In genomic region chr17:81099888-81100287, GRCh38 we compare ENCODE assay signal across 15 cellular contexts.
DNase-seq lines count a peak whose midpoint lies in the region; ATAC-seq, FAIRE-seq and TF ChIP-seq lines count a peak whose summit lies in the region.
"Had no signal": no experiment of that assay in that cellular context is flagged by ENCODE, and none has a peak within 500 bp of the region (broad histone marks: within the 10 kb centered on the region; RNA-seq: fewer than 3 reads in every experiment).

No MANE protein-coding gene starts in this region.

- peaks cover 38 to 92% of the 10 kb centered on the region in 2 experiments for H3K4me1 ChIP-seq in K562 (replicated peaks in 1 of 2; ENCODE audit: control insufficient read depth in 2 of 2, insufficient read depth in 2 of 2, low read length in 2 of 2)
- peaks cover 0 to 56% (median 39%) of the 10 kb centered on the region in 4 donors for H3K4me1 ChIP-seq in tibial nerve

- no peak overlapping the region for H3K9ac ChIP-seq in K562 (ENCODE audit: insufficient read depth in 1 of 2, low read depth in 2 of 2, low read length in 2 of 2)
- H3K9ac ChIP-seq: GM23248 had no signal

- H3K36me3 ChIP-seq in K562 (ENCODE audit: control insufficient read depth, insufficient read depth, low read length) (peaks cover 53% of the 10 kb centered on the region; the same call in 2 of the 3 replicates), tibial nerve (peaks cover 0 to 50% (median 0%) of the 10 kb centered on the region in 3 donors)

- in situ Hi-C loops in K562 (cut with MboI), result loop anchor here (5.0 kb wide), 1 partner anchor 113 kb away; no protein-coding TSS in a partner anchor

- FAIRE-seq in K562 (lab: Jason Lieb, UNC), result no peak
- FAIRE-seq: A204.1, GM12891 had no signal

- no TSS peak for BruUV-seq in K562 (replicated peaks; lab: Mats Ljungman, UMichigan)

- no peaks in the 10 kb centered on the region for H3K9me3 Mint-ChIP-seq in neural crest cell
- H3K9me3 Mint-ChIP-seq: CD4-positive, alpha-beta T cell had no signal

- H3K27ac ChIP-seq in RWPE1, result peak overlapping the region; percentile 99
- no peak overlapping the region for H3K27ac ChIP-seq in K562 (ENCODE audit: extremely low read depth, low read depth, low read length)
- peak overlapping the region in 1 of 4 donors; percentile 57 for H3K27ac ChIP-seq in tibial nerve
- H3K27ac ChIP-seq: GM23248 had no signal

- no peak overlapping the region for H2AFZ ChIP-seq in K562 (ENCODE audit: low read depth, low read length)
- H2AFZ ChIP-seq: GM23248 had no signal

- TF ChIP-seq CTCF in RWPE1 (conservative IDR thresholded peaks at IDR 0.05; ENCODE audit: low read depth) (no peak), K562 (IDR thresholded peaks at IDR 0.05 in 2 of 3, conservative IDR thresholded peaks at IDR 0.05 in 1 of 3; ENCODE audit: insufficient read depth in 2 of 3, low read depth in 1 of 3, low read length in 3 of 3) (no peak), neural crest cell (conservative IDR thresholded peaks at IDR 0.05) (no peak), tibial nerve (IDR thresholded peaks at IDR 0.05) (no peak)

- intact Hi-C loops in K562 (cut with micrococcal nuclease), result loop anchor here (5.0 kb wide), 2 partner anchors 58 to 83 kb away; no protein-coding TSS in a partner anchor

- H3K27me3 ChIP-seq in K562 (ENCODE audit: control insufficient read depth in 2 of 2, insufficient read depth in 2 of 2, low read length in 2 of 2) (no peaks in the 10 kb centered on the region), tibial nerve (no peaks in the 10 kb centered on the region)

- POLR2A ChIA-PET in RWPE1 (lab: Yijun Ruan, JAX; ENCODE audit: low non-redundant PET), result no interaction called here
- POLR2A ChIA-PET in K562 (lab: Yijun Ruan, JAX), result interaction anchor here (0.8 kb wide), 1 partner anchor 141 kb away, joined by 3 read pairs; no protein-coding TSS in a partner anchor

- TF ChIP-seq POLR2A in K562 (conservative IDR thresholded peaks at IDR 0.05), result no peak
- TF ChIP-seq POLR2A in tibial nerve (IDR thresholded peaks at IDR 0.05), result no peak

- TF ChIP-seq EP300 in K562 (IDR thresholded peaks at IDR 0.05; ENCODE audit: low read length) (no peak), tibial nerve (IDR thresholded peaks at IDR 0.05) (no peak)

- H3K9me1 ChIP-seq in K562 (ENCODE audit: control insufficient read depth, insufficient read depth, low read length), result peaks cover 5% of the 10 kb centered on the region

- H3K4me3 ChIP-seq in K562 (no peak overlapping the region), tibial nerve (no peak overlapping the region)
- H3K4me3 ChIP-seq: GM23248 had no signal

- no peak overlapping the region for H3K4me2 ChIP-seq in K562 (ENCODE audit: insufficient read depth, low read length)

- H3K27me3 Mint-ChIP-seq in neural crest cell (ENCODE audit: low read depth), result no peaks in the 10 kb centered on the region
- H3K27me3 Mint-ChIP-seq: CD4-positive, alpha-beta T cell had no signal

- H4K20me1 ChIP-seq in K562 (replicated peaks; ENCODE audit: control insufficient read depth, insufficient read depth, low read length), result no peaks in the 10 kb centered on the region

- peak overlapping the region; percentile 75 for H3K27ac Mint-ChIP-seq in neural crest cell (ENCODE audit: unreplicated experiment)
- H3K27ac Mint-ChIP-seq: B cell; CD4-positive, alpha-beta T cell had no signal

- CTCF ChIA-PET in RWPE1 (lab: Yijun Ruan, JAX), result interaction anchor here (0.5 to 0.9 kb wide), 2 partner anchors 11 to 190 kb away, joined by 3 read pairs; no protein-coding TSS in a partner anchor
- CTCF ChIA-PET in K562 (lab: Yijun Ruan, JAX; ENCODE audit: low intra/inter-chr PET ratio), result interaction anchor here (3.3 kb wide), 1 partner anchor 110 kb away, joined by 64 read pairs; the partner anchor contains the start of gene CHMP6

- no peaks in the 10 kb centered on the region for H3K36me3 Mint-ChIP-seq in neural crest cell (ENCODE audit: low read depth)

- H3K4me1 Mint-ChIP-seq in neural crest cell, result peaks cover 25% of the 10 kb centered on the region
- H3K4me1 Mint-ChIP-seq: B cell had no signal

- no peaks in the 10 kb centered on the region for H3K79me2 ChIP-seq in K562 (ENCODE audit: control insufficient read depth, insufficient read depth, low read length)

- TF ChIP-seq RAD21 in K562 (CRISPR knock-in tag; conservative IDR thresholded peaks at IDR 0.05 in 1 of 2, IDR thresholded peaks at IDR 0.05 in 1 of 2), result no peak

- 97% methylated on average over 20 of the region's 23 CpGs for WGBS in K562 (ENCODE audit: insufficient coverage, low coverage, missing lambda C conversion rate)
- 92 to 95% methylated on average over 14 to 23 of the region's 23 CpGs for WGBS in tibial nerve, 2 donors

- DNase-seq in RWPE1 (ENCODE audit: low spot score), result no peak
- DNase-seq in K562 (ENCODE audit: extremely low read depth in 1 of 4, low spot score in 3 of 4), result no peak
- no peak for DNase-seq in neural crest cell (ENCODE audit: low read depth, low spot score)
- no peak for DNase-seq in SIG-M5 treated with dmso at 0.1 percent for 504 hours (lab: John Stamatoyannopoulos, UW; ENCODE audit: unreplicated experiment)
- DNase-seq in tibial nerve (ENCODE audit: low spot score in 2 of 2), result no peak
- DNase-seq in ureter (ENCODE audit: low spot score), result no peak
- DNase-seq in COLO829 (ENCODE audit: low spot score), result no peak
- DNase-seq: C1 segment of cervical spinal cord; CD4-positive, alpha-beta T cell; DMS79; GM23248; H7 had no signal

- no peak overlapping the region for H3K4me3 Mint-ChIP-seq in neural crest cell
- H3K4me3 Mint-ChIP-seq: B cell; CD4-positive, alpha-beta T cell had no signal

- ATAC-seq in K562, result no peak

- H3K9me3 ChIP-seq in K562 (replicated peaks; ENCODE audit: control insufficient read depth, insufficient read depth, low read depth, low read length), result no peaks in the 10 kb centered on the region
- H3K9me3 ChIP-seq in tibial nerve, result no peaks in the 10 kb centered on the region

TF ChIP-seq in K562, 482 proteins besides CTCF, POLR2A, EP300 and RAD21:
- TF ChIP-seq HMG20A (CRISPR knock-in tag; conservative IDR thresholded peaks at IDR 0.05) (no peak), KAT2B (IDR thresholded peaks at IDR 0.05; ENCODE audit: low read depth, low read length) (no peak)
- TF ChIP-seq, protein P1, sequence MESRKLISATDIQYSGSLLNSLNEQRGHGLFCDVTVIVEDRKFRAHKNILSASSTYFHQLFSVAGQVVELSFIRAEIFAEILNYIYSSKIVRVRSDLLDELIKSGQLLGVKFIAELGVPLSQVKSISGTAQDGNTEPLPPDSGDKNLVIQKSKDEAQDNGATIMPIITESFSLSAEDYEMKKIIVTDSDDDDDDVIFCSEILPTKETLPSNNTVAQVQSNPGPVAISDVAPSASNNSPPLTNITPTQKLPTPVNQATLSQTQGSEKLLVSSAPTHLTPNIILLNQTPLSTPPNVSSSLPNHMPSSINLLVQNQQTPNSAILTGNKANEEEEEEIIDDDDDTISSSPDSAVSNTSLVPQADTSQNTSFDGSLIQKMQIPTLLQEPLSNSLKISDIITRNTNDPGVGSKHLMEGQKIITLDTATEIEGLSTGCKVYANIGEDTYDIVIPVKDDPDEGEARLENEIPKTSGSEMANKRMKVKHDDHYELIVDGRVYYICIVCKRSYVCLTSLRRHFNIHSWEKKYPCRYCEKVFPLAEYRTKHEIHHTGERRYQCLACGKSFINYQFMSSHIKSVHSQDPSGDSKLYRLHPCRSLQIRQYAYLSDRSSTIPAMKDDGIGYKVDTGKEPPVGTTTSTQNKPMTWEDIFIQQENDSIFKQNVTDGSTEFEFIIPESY (CRISPR knock-in tag; IDR thresholded peaks at IDR 0.05), result peak; percentile 50; the same call in 1 of the 2 replicates
